In genomic region chr5:126811515-126812198, GRCh38 we compare ENCODE assay signal across 9 cellular contexts. TPM values are rescaled to one million over a fixed set of nuclear protein-coding genes. Genes with fewer than 3 reads are reported as not detected.
DNase-seq lines count a peak whose midpoint lies in the region; TF ChIP-seq lines count a peak whose summit lies in the region.
"Had no signal": no experiment of that assay in that cellular context is flagged by ENCODE, and none has a peak within 500 bp of the region (broad histone marks: within the 10 kb centered on the region; RNA-seq: fewer than 3 reads in every experiment).

No MANE protein-coding gene starts in this region.

- no peak for TF ChIP-seq CTCF in esophagus muscularis mucosa (IDR thresholded peaks at IDR 0.05)

- no peak for TF ChIP-seq POLR2A in esophagus muscularis mucosa (IDR thresholded peaks at IDR 0.05; ENCODE audit: low read depth)

- no peaks in the 10 kb centered on the region for H3K9me3 ChIP-seq in esophagus muscularis mucosa

- WGBS in esophagus muscularis mucosa, result 82% methylated on average over 6 of the region's 6 CpGs

- DNase-seq in activated gamma-delta T cell treated with Interleukin-2 at 50 U/mL for 16 hours (peak; percentile 18), activated gamma-delta T cell (lab: John Stamatoyannopoulos, UW) (no peak), glomerular endothelial cell (ENCODE audit: extremely low read depth, low read depth, low spot score) (peak; percentile 89), superior temporal gyrus (ENCODE audit: extremely low spot score) (peak; percentile 35), esophagus muscularis mucosa (ENCODE audit: extremely low spot score) (no peak), DMS 273 (lab: John Stamatoyannopoulos, UW; ENCODE audit: unreplicated experiment) (no peak), mucosa of gallbladder (ENCODE audit: low spot score) (no peak)
- DNase-seq in activated CD4-positive, alpha-beta T cell treated with anti-CD3 and anti-CD28 coated beads for 48 hours, result peak; percentile 47
- DNase-seq: NCI-H2107 had no signal

- H3K4me3 ChIP-seq in esophagus muscularis mucosa, result no peak overlapping the region

- no peaks in the 10 kb centered on the region for H3K36me3 ChIP-seq in esophagus muscularis mucosa

- H3K4me1 ChIP-seq in esophagus muscularis mucosa, result no peaks in the 10 kb centered on the region

- intact Hi-C loops in esophagus muscularis mucosa (cut with DNase I), result no loop called here

- H3K27me3 ChIP-seq in esophagus muscularis mucosa, result no peaks in the 10 kb centered on the region

- H3K27ac ChIP-seq in esophagus muscularis mucosa (replicated peaks in 1 of 4), result no peak overlapping the region

- TF ChIP-seq EP300 in esophagus muscularis mucosa (IDR thresholded peaks at IDR 0.05), result no peak

RNA-seq across cellular contexts. Expression of gene LMNB1, which starts 34.7 kb away (rescaled TPM):
- total RNA-seq in glomerular endothelial cell (34.9 and 41.4 TPM in 2 replicates), esophagus muscularis mucosa (10 to 100 TPM in 1 of 4 donors, 1 to 10 TPM in 3; 1.4 to 17.7 (median 2.4) TPM), mucosa of gallbladder (9.4 TPM)

Comparison
In these comparisons a context has a peak if more than half of its experiments do, and no peak if none do; other contexts are left out.
1. DNase-seq: peak in activated gamma-delta T cell treated with Interleukin-2 at 50 U/mL for 16 hours (single experiment), activated CD4-positive, alpha-beta T cell treated with anti-CD3 and anti-CD28 coated beads for 48 hours (single experiment), glomerular endothelial cell (single experiment) and superior temporal gyrus (single experiment); none in activated gamma-delta T cell (single experiment), esophagus muscularis mucosa (single experiment), DMS 273 (single experiment) and mucosa of gallbladder (single experiment).